In the genomic region with DNA sequence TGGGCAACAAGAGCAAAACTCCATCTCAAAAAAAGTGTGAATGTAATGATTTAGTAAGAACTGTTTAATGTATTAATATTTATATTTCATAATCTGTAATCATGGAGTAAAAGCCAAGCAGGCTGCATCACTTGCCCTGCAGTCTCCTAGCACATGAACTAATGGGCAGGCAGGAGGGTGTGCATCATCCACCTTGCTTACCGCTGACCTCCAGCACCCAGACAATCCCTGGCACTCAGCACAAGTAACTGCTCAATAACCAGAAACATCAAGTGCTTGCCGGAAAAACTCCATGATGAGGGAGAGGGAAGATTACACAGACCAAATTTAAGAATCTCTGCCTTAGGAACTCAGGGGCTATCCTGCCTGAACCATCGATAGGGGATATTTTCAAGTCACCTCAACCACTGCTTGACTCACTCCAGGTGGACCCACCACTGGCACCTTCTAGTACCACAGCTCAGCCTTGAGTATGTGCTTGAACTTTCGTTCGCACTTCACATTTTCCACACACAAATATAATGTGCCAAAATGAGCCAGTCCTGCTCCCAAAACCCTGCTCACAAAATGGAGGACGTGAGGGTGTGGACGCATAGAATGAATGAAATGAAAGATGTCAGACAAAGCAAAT, we compare ENCODE assay signal across 14 cellular contexts. TPM values are rescaled to one million over a fixed set of nuclear protein-coding genes. Genes with fewer than 3 reads are reported as not detected.
DNase-seq lines count a peak whose midpoint lies in the region; ATAC-seq and TF ChIP-seq lines count a peak whose summit lies in the region.
"Had no signal": no experiment of that assay in that cellular context is flagged by ENCODE, and none has a peak within 500 bp of the region (broad histone marks: within the 10 kb centered on the region; RNA-seq: fewer than 3 reads in every experiment).

No MANE protein-coding gene starts in this region.

- H3K27ac ChIP-seq in left ventricle myocardium inferior (replicated peaks) = no peak overlapping the region
- H3K27ac ChIP-seq: coronary artery had no signal

- peaks cover 25% of the 10 kb centered on the region for H3K36me3 Mint-ChIP-seq in central memory CD8-positive, alpha-beta T cell (ENCODE audit: insufficient read depth)
- peaks cover 62% of the 10 kb centered on the region for H3K36me3 Mint-ChIP-seq in nephron progenitor cell (ENCODE audit: low read depth)
- peaks cover 27% of the 10 kb centered on the region for H3K36me3 Mint-ChIP-seq in activated CD4-positive, alpha-beta memory T cell treated with anti-CD3 and anti-CD28 coated beads, Interleukin-2, amount 10 ng/mL, durations not matched to agents 7 days and 5 days (ENCODE audit: low read depth)

- CTCF ChIA-PET in activated CD4-positive, alpha-beta memory T cell treated with anti-CD3 and anti-CD28 coated beads, Interleukin-2, amount 10 ng/mL, durations not matched to agents 7 days and 5 days (lab: Charles Lee) = no interaction called here

- H3K36me3 ChIP-seq in left ventricle myocardium inferior = no peaks in the 10 kb centered on the region

- POLR2A ChIA-PET in activated CD4-positive, alpha-beta memory T cell treated with anti-CD3 and anti-CD28 coated beads, Interleukin-2, amount 10 ng/mL, durations not matched to agents 7 days and 5 days (lab: Charles Lee) = no interaction called here

- H3K4me1 Mint-ChIP-seq in central memory CD8-positive, alpha-beta T cell = peaks cover 75% of the 10 kb centered on the region
- peaks cover 43% of the 10 kb centered on the region for H3K4me1 Mint-ChIP-seq in nephron progenitor cell
- H3K4me1 Mint-ChIP-seq in activated CD4-positive, alpha-beta memory T cell treated with anti-CD3 and anti-CD28 coated beads, Interleukin-2, amount 10 ng/mL, durations not matched to agents 7 days and 5 days = peaks cover 57% of the 10 kb centered on the region

- H3K9me3 Mint-ChIP-seq in central memory CD8-positive, alpha-beta T cell = no peaks in the 10 kb centered on the region
- H3K9me3 Mint-ChIP-seq in nephron progenitor cell = peaks cover 27% of the 10 kb centered on the region
- no peaks in the 10 kb centered on the region for H3K9me3 Mint-ChIP-seq in activated CD4-positive, alpha-beta memory T cell treated with anti-CD3 and anti-CD28 coated beads, Interleukin-2, amount 10 ng/mL, durations not matched to agents 7 days and 5 days
- H3K9me3 Mint-ChIP-seq: activated CD4-positive, alpha-beta memory T cell treated with anti-CD3 and anti-CD28 coated beads for 36 hours; HFFc6 had no signal

- H3K27ac Mint-ChIP-seq in central memory CD8-positive, alpha-beta T cell (ENCODE audit: low read depth) = peak overlapping the region; percentile 25
- peak overlapping the region; percentile 57 for H3K27ac Mint-ChIP-seq in nephron progenitor cell
- no peak overlapping the region for H3K27ac Mint-ChIP-seq in activated CD4-positive, alpha-beta memory T cell treated with anti-CD3 and anti-CD28 coated beads, Interleukin-2, amount 10 ng/mL, durations not matched to agents 7 days and 5 days
- H3K27ac Mint-ChIP-seq: activated CD4-positive, alpha-beta memory T cell treated with anti-CD3 and anti-CD28 coated beads for 36 hours had no signal

- DNase-seq in left ventricle myocardium superior (no peak), left ventricle myocardium inferior (no peak), nephron progenitor cell (no peak), 8988T (no peak)
- no peak for DNase-seq in central memory CD8-positive, alpha-beta T cell (ENCODE audit: low spot score in 2 of 2)
- DNase-seq in activated CD4-positive, CD25-positive, alpha-beta regulatory T cell treated with anti-CD3 and anti-CD28 coated beads, Interleukin-2, amount 50 U/mL, for 72 hours = no peak
- DNase-seq in activated CD4-positive, alpha-beta memory T cell treated with anti-CD3 and anti-CD28 coated beads, Interleukin-2, amount 10 ng/mL, durations not matched to agents 7 days and 5 days = no peak
- DNase-seq: activated CD4-positive, alpha-beta memory T cell treated with anti-CD3 and anti-CD28 coated beads for 36 hours; COR-L47; HFFc6; NCI-H1436 treated with DMSO at 0.1 percent for 48 hours had no signal

- intact Hi-C loops in left ventricle myocardium superior (cut with micrococcal nuclease) (no loop called here), left ventricle myocardium inferior (cut with micrococcal nuclease) (no loop called here)

- peaks cover 100% of the 10 kb centered on the region for H3K4me1 ChIP-seq in left ventricle myocardium inferior

- no peak overlapping the region for H3K4me3 ChIP-seq in left ventricle myocardium inferior
- H3K4me3 ChIP-seq: coronary artery had no signal

- peak overlapping the region; percentile 26 for H3K4me3 Mint-ChIP-seq in central memory CD8-positive, alpha-beta T cell
- no peak overlapping the region for H3K4me3 Mint-ChIP-seq in nephron progenitor cell
- H3K4me3 Mint-ChIP-seq in activated CD4-positive, alpha-beta memory T cell treated with anti-CD3 and anti-CD28 coated beads, Interleukin-2, amount 10 ng/mL, durations not matched to agents 7 days and 5 days = no peak overlapping the region
- H3K4me3 Mint-ChIP-seq: activated CD4-positive, alpha-beta memory T cell treated with anti-CD3 and anti-CD28 coated beads for 36 hours had no signal

- no peak for TF ChIP-seq CTCF in left ventricle myocardium inferior (IDR thresholded peaks at IDR 0.05; ENCODE audit: borderline replicate concordance)
- TF ChIP-seq CTCF in nephron progenitor cell (IDR thresholded peaks at IDR 0.05) = no peak

- no peaks in the 10 kb centered on the region for H3K9me3 ChIP-seq in left ventricle myocardium inferior (replicated peaks)

- ATAC-seq in left ventricle myocardium superior (peak; percentile 22), HG02973 (IDR thresholded peaks at IDR 0.05; ENCODE audit: unreplicated experiment) (no peak)
- no peak for ATAC-seq in central memory CD8-positive, alpha-beta T cell (replicated peaks; ENCODE audit: extremely low read depth, poor library complexity, severe bottlenecking)
- ATAC-seq: Panc1 had no signal

- no peaks in the 10 kb centered on the region for H3K27me3 Mint-ChIP-seq in central memory CD8-positive, alpha-beta T cell
- H3K27me3 Mint-ChIP-seq in nephron progenitor cell (ENCODE audit: low read depth, poor library complexity) = no peaks in the 10 kb centered on the region
- H3K27me3 Mint-ChIP-seq in activated CD4-positive, alpha-beta memory T cell treated with anti-CD3 and anti-CD28 coated beads, Interleukin-2, amount 10 ng/mL, durations not matched to agents 7 days and 5 days = no peaks in the 10 kb centered on the region
- H3K27me3 Mint-ChIP-seq: activated CD4-positive, alpha-beta memory T cell treated with anti-CD3 and anti-CD28 coated beads for 36 hours had no signal

- H3K27me3 ChIP-seq in left ventricle myocardium inferior (ENCODE audit: low read depth) = no peaks in the 10 kb centered on the region

RNA-seq across cellular contexts. Expression of a gene that starts 18.6 kb away (rescaled TPM):
- total RNA-seq in left ventricle myocardium superior (67.4 TPM), left ventricle myocardium inferior (60.9 TPM)
- total RNA-seq in activated CD4-positive, alpha-beta memory T cell treated with anti-CD3 and anti-CD28 coated beads, Interleukin-2, amount 10 ng/mL, durations not matched to agents 7 days and 5 days = 100 to 1,000 TPM; 103 to 110 TPM
